ENCODE assay signal across 19 cellular contexts in the genomic region with DNA sequence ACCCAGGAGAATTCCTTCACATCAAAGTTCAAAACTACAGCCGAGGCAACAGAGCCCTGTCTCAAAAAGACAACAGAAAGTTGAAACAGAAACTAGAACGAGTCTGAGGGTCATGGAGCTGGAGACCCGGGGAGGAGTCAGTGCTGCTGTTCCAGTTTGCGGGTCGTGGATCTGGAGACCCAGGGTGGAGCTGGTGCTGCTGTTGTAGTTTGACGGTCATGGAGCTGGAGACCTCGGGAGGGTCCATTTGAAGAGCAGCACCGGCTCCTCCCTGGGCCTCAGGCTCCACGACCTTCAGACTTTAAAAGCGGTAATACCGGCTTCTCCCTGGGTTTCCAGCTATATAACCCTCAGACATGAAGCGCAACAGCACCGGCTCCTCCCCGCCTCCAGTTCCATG. TPM values are rescaled to one million over a fixed set of nuclear protein-coding genes. Genes with fewer than 3 reads are reported as not detected.
A peak's percentile ranks its signal among the peaks of the same experiment; 100 is the strongest.
DNase-seq lines count a peak whose midpoint lies in the region; ATAC-seq and TF ChIP-seq lines count a peak whose summit lies in the region.
"Had no signal": no experiment of that assay in that cellular context is flagged by ENCODE, and none has a peak within 500 bp of the region (broad histone marks: within the 10 kb centered on the region; RNA-seq: fewer than 3 reads in every experiment).

No MANE protein-coding gene starts in this region.

- peaks cover 17 to 32% (median 25%) of the 10 kb centered on the region in 10 experiments for H3K4me1 ChIP-seq in BLaER1 treated with 17β-estradiol and CSF1 and Interleukin-3, amounts not matched to agents 10 nM and 100 nM
- H3K4me1 ChIP-seq in KMS-11 (ENCODE audit: low read depth, poor library complexity, severe bottlenecking) (peaks cover 7% of the 10 kb centered on the region), hepatocyte (ENCODE audit: insufficient read depth) (peaks cover 36% of the 10 kb centered on the region)

- H3K9me2 ChIP-seq in hepatocyte (replicated peaks; ENCODE audit: insufficient read depth), result no peaks in the 10 kb centered on the region

- H3K27me3 ChIP-seq in BLaER1 treated with 17β-estradiol and CSF1 and Interleukin-3, amounts not matched to agents 10 nM and 100 nM, result no peaks in the 10 kb centered on the region
- peaks cover 64% of the 10 kb centered on the region for H3K27me3 ChIP-seq in KMS-11 (ENCODE audit: insufficient read depth, low read depth)
- no peaks in the 10 kb centered on the region for H3K27me3 ChIP-seq in hepatocyte

- H3K4me2 ChIP-seq in BLaER1 treated with 17β-estradiol and CSF1 and Interleukin-3, amounts not matched to agents 10 nM and 100 nM, result peak overlapping the region; percentile 23 to 78 (median 70)
- peak overlapping the region; percentile 22; the same call in 1 of the 2 replicates for H3K4me2 ChIP-seq in KMS-11
- peak overlapping the region; percentile 52 for H3K4me2 ChIP-seq in hepatocyte
- H3K4me2 ChIP-seq: GM23338 had no signal

- H3K9me3 ChIP-seq in BLaER1 treated with 17β-estradiol and CSF1 and Interleukin-3, amounts not matched to agents 10 nM and 100 nM (replicated peaks in 1 of 11), result peaks cover 7 to 14% (median 9%) of the 10 kb centered on the region in 11 experiments
- H3K9me3 ChIP-seq in hepatocyte (ENCODE audit: low read depth), result no peaks in the 10 kb centered on the region

- TF ChIP-seq CTCF in KMS-11 (conservative IDR thresholded peaks at IDR 0.05; ENCODE audit: low read depth, low read length) (no peak), hepatocyte (IDR thresholded peaks at IDR 0.05; ENCODE audit: poor library complexity) (no peak), nephron (IDR thresholded peaks at IDR 0.05; ENCODE audit: unreplicated experiment in 3 of 3) (no peak)

- no peaks in the 10 kb centered on the region for H3K79me2 ChIP-seq in KMS-11 (ENCODE audit: insufficient read depth, low read depth)
- no peaks in the 10 kb centered on the region for H3K79me2 ChIP-seq in hepatocyte

- no peak overlapping the region for H3K4me3 Mint-ChIP-seq in nephron
- H3K4me3 Mint-ChIP-seq: GM23338 had no signal

- DNase-seq in hepatocyte (ENCODE audit: low spot score) (no peak), NCI-H146 treated with DMSO at 0.1 percent for 48 hours (lab: John Stamatoyannopoulos, UW; ENCODE audit: unreplicated experiment) (no peak)
- DNase-seq: C1 segment of cervical spinal cord, Kasumi-1, NCI-H1105 treated with DMSO at 0.1 percent for 48 hours, NCI-H187 treated with DMSO at 0.1 percent for 48 hours, NCI-H345, NCI-H526 treated with DMSO at 0.1 percent for 48 hours, OCI-M1 had no signal

- peak overlapping the region in 8 of 11 experiments; percentile 33 to 67 (median 50); a peak in 14 of 22 replicates for H3K27ac ChIP-seq in BLaER1 treated with 17β-estradiol and CSF1 and Interleukin-3, amounts not matched to agents 10 nM and 100 nM
- H3K27ac ChIP-seq in KMS-11, result no peak overlapping the region
- H3K27ac ChIP-seq in hepatocyte, result peak overlapping the region; percentile 78
- H3K27ac ChIP-seq: RWPE1 had no signal

- H3K9ac ChIP-seq in BLaER1 treated with 17β-estradiol and CSF1 and Interleukin-3, amounts not matched to agents 10 nM and 100 nM, result peak overlapping the region in 8 of 11 experiments; percentile 5 to 65 (median 42); a peak in 14 of 22 replicates
- H3K9ac ChIP-seq in KMS-11, result no peak overlapping the region

- H3K4me1 Mint-ChIP-seq in nephron, result peaks cover 36% of the 10 kb centered on the region

- no peaks in the 10 kb centered on the region for H4K20me1 ChIP-seq in BLaER1 treated with 17β-estradiol and CSF1 and Interleukin-3, amounts not matched to agents 10 nM and 100 nM
- H4K20me1 ChIP-seq in KMS-11 (ENCODE audit: insufficient read depth) (no peaks in the 10 kb centered on the region), hepatocyte (ENCODE audit: insufficient read depth, poor library complexity, severe bottlenecking) (no peaks in the 10 kb centered on the region)

- peak overlapping the region in 2 of 3 experiments; percentile 5 to 7 for H3K27ac Mint-ChIP-seq in nephron
- H3K27ac Mint-ChIP-seq: GM23338 had no signal

- no peaks in the 10 kb centered on the region for H3K36me3 Mint-ChIP-seq in nephron (ENCODE audit: low read depth)

- H3K36me3 ChIP-seq in BLaER1 treated with 17β-estradiol and CSF1 and Interleukin-3, amounts not matched to agents 10 nM and 100 nM, result no peaks in the 10 kb centered on the region
- H3K36me3 ChIP-seq in KMS-11 (ENCODE audit: insufficient read depth) (no peaks in the 10 kb centered on the region), hepatocyte (replicated peaks; ENCODE audit: insufficient read depth, low read depth) (no peaks in the 10 kb centered on the region)

- H3K27me3 Mint-ChIP-seq in nephron (ENCODE audit: low read depth), result peaks cover 39% of the 10 kb centered on the region

- 54% methylated on average over 14 of the region's 14 CpGs for WGBS in hepatocyte (ENCODE audit: low lambda C conversion rate, missing lambda C conversion rate)

- no peak overlapping the region for H2AFZ ChIP-seq in KMS-11 (ENCODE audit: low read depth)
- no peak overlapping the region for H2AFZ ChIP-seq in hepatocyte
- H2AFZ ChIP-seq: GM23338 had no signal

- peaks cover 6% of the 10 kb centered on the region for H3K9me3 Mint-ChIP-seq in nephron

- ATAC-seq in HG03280 (IDR thresholded peaks at IDR 0.05; ENCODE audit: unreplicated experiment) (no peak), GM21825 (IDR thresholded peaks at IDR 0.05; ENCODE audit: unreplicated experiment) (no peak), HG03159 (IDR thresholded peaks at IDR 0.05; ENCODE audit: unreplicated experiment) (no peak)
- ATAC-seq: GM23338, HCT116 had no signal

- H3K4me3 ChIP-seq in BLaER1 treated with 17β-estradiol and CSF1 and Interleukin-3, amounts not matched to agents 10 nM and 100 nM, result 0 out of 20 replicates have a peak overlapping the region, but pooled peaks of 1 of the 10 experiments have one; percentile 17
- H3K4me3 ChIP-seq in KMS-11 (IDR thresholded peaks at IDR 0.05; ENCODE audit: insufficient read depth, low read depth, low read length) (no peak overlapping the region), hepatocyte (no peak overlapping the region)
- H3K4me3 ChIP-seq: GM23338 had no signal

RNA-seq across cellular contexts. Expression of a gene that starts 13.0 kb away (rescaled TPM):
- total RNA-seq in hepatocyte, result 1.5 and 35.9 TPM in 2 replicates
- 0.85 and 1.4 TPM in 2 replicates for polyA plus RNA-seq in hepatocyte
- total RNA-seq: Daoy had no signal

RNA-seq across cellular contexts. Expression of a gene that starts 13.8 kb away (rescaled TPM):
- total RNA-seq in hepatocyte, result 230 and 232 TPM in 2 replicates
- polyA plus RNA-seq in hepatocyte, result 372 and 385 TPM in 2 replicates

RNA-seq across cellular contexts. Expression of a gene that starts 18.8 kb away (rescaled TPM):
- total RNA-seq in hepatocyte, result 10.5 and 17.7 TPM in 2 replicates
- polyA plus RNA-seq in hepatocyte, result 32.1 and 56.4 TPM in 2 replicates

RNA-seq across cellular contexts. Expression of a gene that starts 19.3 kb away (rescaled TPM):
- total RNA-seq in hepatocyte, result not detected in 2 replicates
- not detected in 2 replicates for polyA plus RNA-seq in hepatocyte
- total RNA-seq: Daoy, GM23338 had no signal
- polyA plus RNA-seq: GM23338 had no signal

RNA-seq across cellular contexts. Expression of a gene that starts 29.0 kb away (rescaled TPM):
- total RNA-seq in hepatocyte, result not detected in 2 replicates
- polyA plus RNA-seq in hepatocyte, result not detected in 2 replicates
- total RNA-seq: Daoy, GM23338 had no signal
- polyA plus RNA-seq: GM23338 had no signal
